Comparison of ENCODE assay signal across 24 cellular contexts in the genomic region with DNA sequence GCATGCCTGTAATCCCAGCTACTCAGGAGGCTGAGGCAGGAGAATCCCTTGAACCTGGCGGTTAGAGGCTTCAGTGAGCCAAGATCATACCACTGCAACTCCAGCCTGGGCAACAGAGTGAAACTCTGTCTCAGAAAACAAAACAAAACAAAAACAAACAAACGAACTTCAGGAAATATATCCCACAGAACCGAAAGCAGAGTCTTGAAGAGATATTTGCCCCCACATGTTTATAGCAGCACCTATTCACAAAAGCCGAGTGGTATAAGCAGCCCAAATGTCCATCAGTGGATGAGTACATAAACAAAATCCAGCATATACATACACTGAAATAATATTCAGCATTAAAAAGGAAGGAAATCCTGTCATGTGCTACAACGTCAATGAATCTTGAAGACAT. TPM values are rescaled to one million over a fixed set of nuclear protein-coding genes. Genes with fewer than 3 reads are reported as not detected.
"Had no signal": no experiment of that assay in that cellular context is flagged by ENCODE, and none has a peak within 500 bp of the region (broad histone marks: within the 10 kb centered on the region; RNA-seq: fewer than 3 reads in every experiment).

No MANE protein-coding gene starts in this region.

- H3K27ac ChIP-seq: neural progenitor cell, ovary, parathyroid adenoma, psoas muscle, right lobe of liver, sigmoid colon, stomach, thoracic aorta, thyroid gland, tibial nerve, upper lobe of left lung, vagina had no signal

- H3K4me3 ChIP-seq: neural progenitor cell, ovary, psoas muscle, right lobe of liver, sigmoid colon, stomach, thoracic aorta, thyroid gland, tibial nerve, upper lobe of left lung, vagina had no signal

- H3K36me3 ChIP-seq: neural progenitor cell, ovary, right lobe of liver, sigmoid colon, stomach, thoracic aorta, thyroid gland, tibial nerve, upper lobe of left lung, vagina had no signal

- DNase-seq: occipital lobe; ovary; posterior cingulate gyrus; psoas muscle; right cardiac atrium; right lobe of liver; sigmoid colon; small intestine; stimulated activated CD4-positive, alpha-beta T cell treated with anti-CD3 and anti-CD28 coated beads, Interleukin-15, amount 100 ng/mL, for 24 hours; stimulated activated CD4-positive, alpha-beta T cell treated with anti-CD3 and anti-CD28 coated beads, Interleukin-2, amount 100 ng/mL, for 24 hours; stimulated activated CD4-positive, alpha-beta T cell treated with anti-CD3 and anti-CD28 coated beads, Interleukin-2, amount 100 ng/mL, for 48 hours; stimulated activated CD4-positive, alpha-beta T cell treated with anti-CD3 and anti-CD28 coated beads, Interleukin-4, amount 100 ng/mL, for 24 hours; stimulated activated naive B cell treated with anti-CD40 and anti-IgM and Interleukin-4, amounts not matched to agents 10 μg/mL and 1 μg/mL and 100 μg/mL, for 72 hours; stimulated activated naive CD4-positive, alpha-beta T cell treated with Interleukin-2 at 50 U/mL for 16 hours; stomach; thyroid gland; trophoblast cell; upper lobe of left lung had no signal

- H2AFZ ChIP-seq: neural progenitor cell, parathyroid adenoma had no signal

- H3K27me3 ChIP-seq: ovary, right lobe of liver, sigmoid colon, stomach, thyroid gland, tibial nerve, upper lobe of left lung, vagina had no signal

- H3K9me3 ChIP-seq: ovary, psoas muscle, right lobe of liver, sigmoid colon, stomach, thoracic aorta, thyroid gland, tibial nerve, upper lobe of left lung, vagina had no signal

- H3K4me2 ChIP-seq: neural progenitor cell had no signal

- H3K4me1 ChIP-seq: neural progenitor cell, parathyroid adenoma, psoas muscle, right lobe of liver, sigmoid colon, stomach, thyroid gland, tibial nerve, upper lobe of left lung, vagina had no signal

- H3K9ac ChIP-seq: neural progenitor cell, parathyroid adenoma had no signal

- H3K79me2 ChIP-seq: parathyroid adenoma had no signal

- ATAC-seq: psoas muscle; right cardiac atrium; right lobe of liver; stimulated activated effector memory CD8-positive, alpha-beta T cell treated with anti-CD3 and anti-CD28 coated beads, Interleukin-12 subunit alpha, Interleukin-12 subunit beta, amount 100 ng/mL, for 72 hours; stimulated activated naive B cell treated with anti-CD40 and anti-IgM and Interleukin-4, amounts not matched to agents 10 μg/mL and 1 μg/mL and 100 μg/mL, for 72 hours had no signal

RNA-seq across cellular contexts. Expression of a gene that starts 57.6 kb away (rescaled TPM):
- polyA plus RNA-seq: stomach had no signal
